ENCODE assay signal across 29 cellular contexts in the genomic region with DNA sequence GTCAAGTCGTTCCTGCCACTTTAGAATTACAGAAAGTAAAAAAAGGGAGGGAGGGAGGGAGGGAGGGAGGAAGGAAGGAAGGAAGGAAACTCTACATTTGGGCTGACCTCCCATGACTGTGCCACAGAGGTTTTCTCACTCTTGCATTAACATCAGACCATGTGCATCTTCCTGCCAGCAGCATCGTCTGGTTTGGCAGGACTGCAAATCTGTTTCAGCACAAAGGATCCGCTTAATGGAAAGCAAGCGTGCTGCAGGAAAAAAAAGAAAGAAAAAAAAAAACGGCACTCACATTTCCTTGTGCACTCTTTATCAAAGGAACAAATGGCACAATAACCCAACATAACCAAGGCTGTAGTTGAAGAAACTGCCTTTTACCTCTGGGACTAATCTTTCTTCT.
A peak's percentile ranks its signal among the peaks of the same experiment; 100 is the strongest.
DNase-seq lines count a peak whose midpoint lies in the region; ATAC-seq, FAIRE-seq and TF ChIP-seq lines count a peak whose summit lies in the region.
"Had no signal": no experiment of that assay in that cellular context is flagged by ENCODE, and none has a peak within 500 bp of the region (broad histone marks: within the 10 kb centered on the region; RNA-seq: fewer than 3 reads in every experiment).

No MANE protein-coding gene starts in this region.

- no peak overlapping the region for H3K27ac ChIP-seq in vagina
- H3K27ac ChIP-seq: cardiac muscle cell, colonic mucosa, heart left ventricle, ovary, tibial nerve had no signal

- no peak overlapping the region for H3K9ac ChIP-seq in Loucy (ENCODE audit: low read depth, low read length, poor library complexity, severe bottlenecking)

- no peak overlapping the region for H3K4me3 ChIP-seq in Loucy (ENCODE audit: low read length, poor library complexity, severe bottlenecking)
- H3K4me3 ChIP-seq in fibroblast of pulmonary artery (replicated peaks; ENCODE audit: low read depth, low read length) = no peak overlapping the region
- no peak overlapping the region for H3K4me3 ChIP-seq in vagina
- H3K4me3 ChIP-seq: cardiac muscle cell, colonic mucosa, heart left ventricle, ovary, tibial nerve had no signal

- TF ChIP-seq POLR2A in vagina (IDR thresholded peaks at IDR 0.05) (no peak), GM12891 (IDR thresholded peaks at IDR 0.05; ENCODE audit: low read depth, low read length) (no peak)

- H3K9me2 ChIP-seq in Loucy (replicated peaks; ENCODE audit: low read depth, low read length) = no peaks in the 10 kb centered on the region

- DNase-seq in AG20443 (ENCODE audit: low spot score) (peak; percentile 32), astrocyte of the hippocampus (ENCODE audit: low read depth, low spot score) (peak; percentile 64), fibroblast of pulmonary artery (ENCODE audit: low read depth) (peak; percentile 19), vagina (ENCODE audit: extremely low spot score in 2 of 2) (no peak), germinal center (ENCODE audit: low spot score) (no peak), GM12891 (ENCODE audit: insufficient read length, low spot score) (no peak)
- DNase-seq: activated CD4-positive, alpha-beta memory T cell treated with anti-CD3 and anti-CD28 coated beads for 36 hours; activated CD4-positive, CD25-positive, alpha-beta regulatory T cell; activated CD8-positive, alpha-beta memory T cell treated with anti-CD3 and anti-CD28 coated beads, Interleukin-2, amount 50 U/mL, for 4 hours; activated naive CD4-positive, alpha-beta T cell treated with anti-CD3 and anti-CD28 coated beads, Interleukin-2, amount 10 ng/mL, durations not matched to agents 7 days and 5 days; colonic mucosa; heart left ventricle; Karpas-422; kidney; MV-4-11; NCI-H187 treated with DMSO at 0.1 percent for 48 hours; NCI-H2227 treated with DMSO at 0.1 percent for 48 hours; NCI-H69; ovary; small intestine; stimulated activated CD4-positive, alpha-beta T cell treated with anti-CD3 and anti-CD28 coated beads, Interleukin-1b, Interleukin-23, amount 100 ng/mL, for 48 hours; stimulated activated CD8-positive, alpha-beta memory T cell treated with anti-CD3 and anti-CD28 coated beads, Interleukin-4, amount 100 ng/mL, for 48 hours; T-helper 1 cell had no signal

- H3K4me1 ChIP-seq in Loucy (ENCODE audit: insufficient read depth, low read length, poor library complexity, severe bottlenecking) (peaks cover 11% of the 10 kb centered on the region), vagina (peaks cover 21% of the 10 kb centered on the region)
- H3K4me1 ChIP-seq: colonic mucosa had no signal

- H3K36me3 ChIP-seq in Loucy (ENCODE audit: insufficient read depth, low read length) = no peaks in the 10 kb centered on the region
- no peaks in the 10 kb centered on the region for H3K36me3 ChIP-seq in vagina
- H3K36me3 ChIP-seq: cardiac muscle cell, colonic mucosa, heart left ventricle, ovary, tibial nerve had no signal

- H4K20me1 ChIP-seq in Loucy (ENCODE audit: insufficient read depth, low read length, poor library complexity, severe bottlenecking) = no peaks in the 10 kb centered on the region

- H3K4me2 ChIP-seq in Loucy (ENCODE audit: low read depth, low read length, poor library complexity, severe bottlenecking) = peak overlapping the region; percentile 14

- intact Hi-C loops in vagina (cut with DNase I) = no loop called here

- H3K27me3 ChIP-seq in Loucy (ENCODE audit: insufficient read depth, low read length, poor library complexity, severe bottlenecking) = no peaks in the 10 kb centered on the region
- no peaks in the 10 kb centered on the region for H3K27me3 ChIP-seq in vagina
- H3K27me3 ChIP-seq: cardiac muscle cell, colonic mucosa, ovary, tibial nerve had no signal

- no peaks in the 10 kb centered on the region for H3F3A ChIP-seq in Loucy (ENCODE audit: low read depth)

- ATAC-seq in GM21825 (IDR thresholded peaks at IDR 0.05; ENCODE audit: unreplicated experiment) = no peak
- ATAC-seq: heart left ventricle; natural killer cell treated with Interleukin-12 subunit alpha and Interleukin-12 subunit beta and Interleukin-15 and Interleukin-18, amount 100 ng/mL, for 72 hours had no signal

- H2AFZ ChIP-seq in Loucy (ENCODE audit: low read length) = no peak overlapping the region

- H3K9me3 ChIP-seq in Loucy (ENCODE audit: insufficient read depth, low read depth, low read length) (no peaks in the 10 kb centered on the region), vagina (no peaks in the 10 kb centered on the region)
- H3K9me3 ChIP-seq: colonic mucosa, ovary had no signal

- no peaks in the 10 kb centered on the region for H3K79me2 ChIP-seq in Loucy (ENCODE audit: insufficient read depth, low read length)

- TF ChIP-seq CTCF in Loucy (conservative IDR thresholded peaks at IDR 0.05; ENCODE audit: low read length) = no peak
- no peak for TF ChIP-seq CTCF in fibroblast of pulmonary artery (IDR thresholded peaks at IDR 0.05; ENCODE audit: low read length, missing control alignments)
- no peak for TF ChIP-seq CTCF in vagina (IDR thresholded peaks at IDR 0.05)

- FAIRE-seq in GM12891 (lab: Jason Lieb, UNC) = no peak
- FAIRE-seq: kidney, RCC 7860, small intestine had no signal

TF ChIP-seq in GM12891, 5 proteins besides CTCF, POLR2A, EP300 and RAD21:
- TF ChIP-seq TAF1 (IDR thresholded peaks at IDR 0.05; ENCODE audit: low read depth, low read length) (no peak), POU2F2 (IDR thresholded peaks at IDR 0.05; ENCODE audit: low read depth, low read length) (no peak), SPI1 (IDR thresholded peaks at IDR 0.05; ENCODE audit: low read depth, low read length) (no peak), POLR2AphosphoS5 (IDR thresholded peaks at IDR 0.05; ENCODE audit: low read depth, low read length) (no peak), PAX5 (IDR thresholded peaks at IDR 0.05; ENCODE audit: insufficient read depth, low read length, severe bottlenecking) (no peak)
TF ChIP-seq in GM12891: peak in this region for 0.

Comparison
In these comparisons a context has a peak if more than half of its experiments do, and no peak if none do; other contexts are left out.
1. DNase-seq: peak in AG20443 (single experiment), astrocyte of the hippocampus (single experiment) and fibroblast of pulmonary artery (single experiment); none in vagina (0 of 2), germinal center (single experiment) and GM12891 (single experiment).